ENCODE assay signal across 1 cellular context in genomic region chr20:3670511-3670910, GRCh38.
A peak's percentile ranks its signal among the peaks of the same experiment; 100 is the strongest.
TF ChIP-seq lines count a peak whose summit lies in the region.

No MANE protein-coding gene starts in this region.

TF ChIP-seq in HepG2, 621 proteins besides CTCF, POLR2A, EP300 and RAD21:
- TF ChIP-seq DRAP1 (CRISPR knock-in tag; IDR thresholded peaks at IDR 0.05) (no peak), UBTF (CRISPR knock-in tag; IDR thresholded peaks at IDR 0.05) (no peak), NFIC (IDR thresholded peaks at IDR 0.05; ENCODE audit: low read length) (no peak), MAX (IDR thresholded peaks at IDR 0.05) (0 out of 2 replicates have a peak, but pooled peaks have one; percentile 23), ZNF329 (CRISPR knock-in tag; IDR thresholded peaks at IDR 0.05; ENCODE audit: low read depth) (no peak), ZNF263 (CRISPR knock-in tag; IDR thresholded peaks at IDR 0.05) (no peak), STAG1 (CRISPR knock-in tag; IDR thresholded peaks at IDR 0.05) (peak; percentile 25), ZNF180 (CRISPR knock-in tag; IDR thresholded peaks at IDR 0.05; ENCODE audit: borderline replicate concordance, low read depth) (no peak), TBP (CRISPR knock-in tag; IDR thresholded peaks at IDR 0.05) (no peak)
